In genomic region chr17:44977740-44978584, GRCh38 we compare ENCODE assay signal across 20 cellular contexts. TPM values are rescaled to one million over a fixed set of nuclear protein-coding genes. Genes with fewer than 3 reads are reported as not detected.
DNase-seq lines count a peak whose midpoint lies in the region; ATAC-seq and TF ChIP-seq lines count a peak whose summit lies in the region.
"Had no signal": no experiment of that assay in that cellular context is flagged by ENCODE, and none has a peak within 500 bp of the region (broad histone marks: within the 10 kb centered on the region; RNA-seq: fewer than 3 reads in every experiment).

No MANE protein-coding gene starts in this region.

- H3K36me3 Mint-ChIP-seq in H9 (ENCODE audit: insufficient read depth in 1 of 3, low read depth in 3 of 3) (no peaks in the 10 kb centered on the region), progenitor cell of endocrine pancreas (ENCODE audit: insufficient read depth) (no peaks in the 10 kb centered on the region)
- H3K36me3 Mint-ChIP-seq: activated CD4-positive, alpha-beta memory T cell treated with anti-CD3 and anti-CD28 coated beads for 36 hours; activated naive CD4-positive, alpha-beta T cell treated with anti-CD3 and anti-CD28 coated beads, Interleukin-2, amount 50 U/mL, for 24 hours; natural killer cell treated with Interleukin-12 subunit alpha and Interleukin-12 subunit beta and Interleukin-15 and Interleukin-18, amount 100 ng/mL, for 72 hours had no signal

- no peak overlapping the region for H2AK5ac ChIP-seq in H9 (ENCODE audit: insufficient read length, low read length)

- WGBS in H9 (ENCODE audit: extremely low coverage, insufficient read length, low lambda C conversion rate), result no CpG with 5 or more reads among the region's 10 CpGs

- H3K4me3 Mint-ChIP-seq in H9 (no peak overlapping the region; a peak in 1 of 5 replicates), progenitor cell of endocrine pancreas (ENCODE audit: low read depth) (peak overlapping the region; percentile 34)
- H3K4me3 Mint-ChIP-seq: activated B cell treated with CpG ODN at 0.5 μM for 24 hours; activated CD4-positive, alpha-beta memory T cell treated with anti-CD3 and anti-CD28 coated beads for 36 hours; activated naive CD4-positive, alpha-beta T cell treated with anti-CD3 and anti-CD28 coated beads, Interleukin-2, amount 50 U/mL, for 24 hours; natural killer cell treated with Interleukin-12 subunit alpha and Interleukin-12 subunit beta and Interleukin-15 and Interleukin-18, amount 100 ng/mL, for 72 hours; stimulated activated effector memory CD8-positive, alpha-beta T cell treated with anti-CD3 and anti-CD28 coated beads, Interleukin-12 subunit alpha, Interleukin-12 subunit beta, amount 100 ng/mL, for 72 hours had no signal

- H3K27ac Mint-ChIP-seq in H9 (no peak overlapping the region; a peak in 1 of 7 replicates), progenitor cell of endocrine pancreas (no peak overlapping the region)
- H3K27ac Mint-ChIP-seq: activated B cell treated with CpG ODN at 0.5 μM for 24 hours; activated CD4-positive, alpha-beta memory T cell treated with anti-CD3 and anti-CD28 coated beads for 36 hours; activated naive CD4-positive, alpha-beta T cell treated with anti-CD3 and anti-CD28 coated beads, Interleukin-2, amount 50 U/mL, for 24 hours; natural killer cell treated with Interleukin-12 subunit alpha and Interleukin-12 subunit beta and Interleukin-15 and Interleukin-18, amount 100 ng/mL, for 72 hours had no signal

- H2AFZ ChIP-seq in H9 (ENCODE audit: low read length), result no peak overlapping the region

- H2BK15ac ChIP-seq in H9 (ENCODE audit: low read depth, low read length), result no peak overlapping the region

- H3K9me3 ChIP-seq in H9 (ENCODE audit: control insufficient read depth, low read depth, low read length) (no peaks in the 10 kb centered on the region), WERI-Rb-1 (ENCODE audit: severe bottlenecking) (no peaks in the 10 kb centered on the region), right atrium auricular region (no peaks in the 10 kb centered on the region)
- H3K9me3 ChIP-seq: SJSA1, thyroid gland had no signal

- H3K27me3 Mint-ChIP-seq in H9 (ENCODE audit: low read depth) (peaks cover 56% of the 10 kb centered on the region), progenitor cell of endocrine pancreas (peaks cover 28% of the 10 kb centered on the region)

- no peak overlapping the region for H3T11ph ChIP-seq in H9 (ENCODE audit: low read length)

- H2BK120ac ChIP-seq in H9 (ENCODE audit: low read depth, low read length, poor library complexity, severe bottlenecking), result no peak overlapping the region

- no peak overlapping the region for H2BK5ac ChIP-seq in H9 (ENCODE audit: insufficient read length, low read length)

- H4K8ac ChIP-seq in H9 (replicated peaks; ENCODE audit: insufficient read length, low read depth, low read length), result no peak overlapping the region

- H3K4me3 ChIP-seq in WERI-Rb-1 (ENCODE audit: low read depth, low read length) (no peak overlapping the region), right atrium auricular region (no peak overlapping the region)
- H3K4me3 ChIP-seq: SJSA1, thyroid gland had no signal

- H3K27ac ChIP-seq in H9 (ENCODE audit: insufficient read length, low read depth, low read length) (no peak overlapping the region), WERI-Rb-1 (0 out of 2 replicates have a peak overlapping the region, but pooled peaks have one; percentile 2), right atrium auricular region (peak overlapping the region; percentile 68 to 76)
- H3K27ac ChIP-seq: SJSA1, thyroid gland had no signal

- H3K4me1 ChIP-seq in H9 (ENCODE audit: insufficient read depth, low read length) (no peaks in the 10 kb centered on the region; the same call in 1 of the 2 replicates), right atrium auricular region (peaks cover 0 to 44% of the 10 kb centered on the region in 2 donors)
- H3K4me1 ChIP-seq: thyroid gland had no signal

- no peak overlapping the region for H3K18ac ChIP-seq in H9 (ENCODE audit: insufficient read length, low read depth, low read length)

- no peak overlapping the region for H3K56ac ChIP-seq in H9 (ENCODE audit: insufficient read length, low read depth, low read length)

- no peak overlapping the region for H4K5ac ChIP-seq in H9 (ENCODE audit: insufficient read length, low read depth, low read length)

- no peaks in the 10 kb centered on the region for H3K27me3 ChIP-seq in H9 (ENCODE audit: insufficient read depth, low read length)
- H3K27me3 ChIP-seq in WERI-Rb-1 (ENCODE audit: insufficient read depth, low read depth, severe bottlenecking), result no peaks in the 10 kb centered on the region
- no peaks in the 10 kb centered on the region for H3K27me3 ChIP-seq in right atrium auricular region
- H3K27me3 ChIP-seq: SJSA1, thyroid gland had no signal

- no peaks in the 10 kb centered on the region for H3K36me3 ChIP-seq in WERI-Rb-1
- H3K36me3 ChIP-seq in right atrium auricular region, result no peaks in the 10 kb centered on the region
- H3K36me3 ChIP-seq: SJSA1, thyroid gland had no signal

- H4K20me1 ChIP-seq in H9 (ENCODE audit: control insufficient read depth, insufficient read depth, insufficient read length), result no peaks in the 10 kb centered on the region

- no peak overlapping the region for H3K9ac ChIP-seq in H9 (ENCODE audit: extremely low read depth, insufficient read length, low read length)

- DNase-seq in H9, result no peak
- DNase-seq in WERI-Rb-1, result peak; percentile 27
- DNase-seq in right atrium auricular region (ENCODE audit: low spot score), result no peak
- DNase-seq in progenitor cell of endocrine pancreas (ENCODE audit: low spot score, unreplicated experiment), result no peak
- DNase-seq in NOMO-1 (lab: John Stamatoyannopoulos, UW; ENCODE audit: unreplicated experiment in 2 of 2), result no peak
- DNase-seq in NCI-H2227 treated with DMSO at 0.1 percent for 48 hours (lab: John Stamatoyannopoulos, UW), result no peak
- DNase-seq in AG08395 (ENCODE audit: low spot score), result no peak
- DNase-seq: activated B cell treated with CpG ODN at 0.5 μM for 24 hours; activated CD4-positive, alpha-beta memory T cell treated with anti-CD3 and anti-CD28 coated beads for 36 hours; activated T-cell treated with anti-CD3 and anti-CD28 coated beads, Interleukin-2, amount 50 U/mL, for 48 hours; mammary epithelial cell; NCI-H1092 treated with DMSO at 0.1 percent for 48 hours; stimulated activated CD4-positive, alpha-beta T cell treated with anti-CD3 and anti-CD28 coated beads, Interleukin-15, amount 100 ng/mL, for 24 hours; thyroid gland had no signal

- TF ChIP-seq CTCF in H9 (conservative IDR thresholded peaks at IDR 0.05) (0 out of 3 replicates have a peak, but pooled peaks have one; percentile 18), WERI-Rb-1 (IDR thresholded peaks at IDR 0.05; ENCODE audit: low read depth, low read length) (0 out of 2 replicates have a peak, but pooled peaks have one; percentile 19), right atrium auricular region (IDR thresholded peaks at IDR 0.05) (no peak), progenitor cell of endocrine pancreas (IDR thresholded peaks at IDR 0.05; ENCODE audit: unreplicated experiment) (no peak)

- H2BK12ac ChIP-seq in H9 (ENCODE audit: insufficient read length, low read depth, low read length), result no peak overlapping the region

- no peaks in the 10 kb centered on the region for H3K79me1 ChIP-seq in H9 (ENCODE audit: insufficient read depth, low read depth, low read length, poor library complexity, severe bottlenecking)

- no peak overlapping the region for H2BK20ac ChIP-seq in H9 (ENCODE audit: low read depth, low read length, poor library complexity, severe bottlenecking)

- H3K23ac ChIP-seq in H9 (ENCODE audit: insufficient read length, low read depth, low read length), result no peak overlapping the region

- H3K4me1 Mint-ChIP-seq in H9 (peaks cover 9 to 40% of the 10 kb centered on the region in 2 experiments), progenitor cell of endocrine pancreas (ENCODE audit: low read depth) (peaks cover 35% of the 10 kb centered on the region)
- H3K4me1 Mint-ChIP-seq: activated B cell treated with CpG ODN at 0.5 μM for 24 hours; activated naive CD4-positive, alpha-beta T cell treated with anti-CD3 and anti-CD28 coated beads, Interleukin-2, amount 50 U/mL, for 24 hours; stimulated activated effector memory CD8-positive, alpha-beta T cell treated with anti-CD3 and anti-CD28 coated beads, Interleukin-12 subunit alpha, Interleukin-12 subunit beta, amount 100 ng/mL, for 72 hours had no signal

- no peaks in the 10 kb centered on the region for H3K23me2 ChIP-seq in H9 (ENCODE audit: insufficient read length, low read depth, low read length, poor library complexity, severe bottlenecking)

- ATAC-seq in SK-N-SH treated with all-trans-retinoic acid at 6 μM for 48 hours, result no peak
- ATAC-seq: natural killer cell treated with Interleukin-12 subunit alpha and Interleukin-12 subunit beta and Interleukin-15 and Interleukin-18, amount 100 ng/mL, for 72 hours; PC-3; stimulated activated effector memory CD8-positive, alpha-beta T cell treated with anti-CD3 and anti-CD28 coated beads, Interleukin-12 subunit alpha, Interleukin-12 subunit beta, amount 100 ng/mL, for 72 hours had no signal

- peaks cover 0 to 2% of the 10 kb centered on the region in 2 experiments; a peak in 1 of 5 replicates for H3K9me3 Mint-ChIP-seq in H9
- no peaks in the 10 kb centered on the region for H3K9me3 Mint-ChIP-seq in progenitor cell of endocrine pancreas (ENCODE audit: low read depth)
- H3K9me3 Mint-ChIP-seq: activated B cell treated with CpG ODN at 0.5 μM for 24 hours; activated CD4-positive, alpha-beta memory T cell treated with anti-CD3 and anti-CD28 coated beads for 36 hours; activated naive CD4-positive, alpha-beta T cell treated with anti-CD3 and anti-CD28 coated beads, Interleukin-2, amount 50 U/mL, for 24 hours; natural killer cell treated with Interleukin-12 subunit alpha and Interleukin-12 subunit beta and Interleukin-15 and Interleukin-18, amount 100 ng/mL, for 72 hours; stimulated activated effector memory CD8-positive, alpha-beta T cell treated with anti-CD3 and anti-CD28 coated beads, Interleukin-12 subunit alpha, Interleukin-12 subunit beta, amount 100 ng/mL, for 72 hours had no signal

- H3K79me2 ChIP-seq in H9 (ENCODE audit: insufficient read depth, low read length), result no peaks in the 10 kb centered on the region

- H3K4ac ChIP-seq in H9 (ENCODE audit: low read depth, low read length), result no peak overlapping the region

- H3K4me2 ChIP-seq in H9 (ENCODE audit: insufficient read depth, insufficient read length, low read length), result no peak overlapping the region

- H4K91ac ChIP-seq in H9 (ENCODE audit: insufficient read length, low read depth, low read length), result no peak overlapping the region

- H3K14ac ChIP-seq in H9 (ENCODE audit: insufficient read depth, low read length), result no peak overlapping the region; the same call in 1 of the 2 replicates

TF ChIP-seq in SK-N-SH treated with all-trans-retinoic acid at 6 μM for 48 hours, 23 proteins besides CTCF, POLR2A, EP300 and RAD21 (continues in another document):
- no peak for TF ChIP-seq PPARA (CRISPR knock-in tag; IDR thresholded peaks at IDR 0.05; ENCODE audit: borderline replicate concordance)

RNA-seq across cellular contexts. Expression of gene C1QL1, which starts 9.9 kb away (rescaled TPM):
- total RNA-seq in H9 (2021) (6.0 and 6.4 TPM in 2 replicates), right atrium auricular region (1 to 10 TPM; 1.6 to 3.6 TPM), progenitor cell of endocrine pancreas (36.2 and 37.0 TPM in 2 replicates)
- total RNA-seq: activated B cell treated with CpG ODN at 0.5 μM for 24 hours; natural killer cell treated with Interleukin-12 subunit alpha and Interleukin-12 subunit beta and Interleukin-15 and Interleukin-18, amount 100 ng/mL, for 72 hours had no signal

RNA-seq across cellular contexts. Expression of gene KIF18B, which starts 30.4 kb away (rescaled TPM):
- total RNA-seq in H9 (2021), result 51.8 and 52.6 TPM in 2 replicates
- total RNA-seq in right atrium auricular region, result under 1 TPM; 0.12 to 0.44 TPM
- total RNA-seq in progenitor cell of endocrine pancreas, result 27.7 and 32.2 TPM in 2 replicates

Comparison
In these comparisons a context has a peak if more than half of its experiments do, and no peak if none do; other contexts are left out.
1. CTCF ChIP-seq: peak in H9 (single experiment) and WERI-Rb-1 (single experiment); none in right atrium auricular region (0 of 2) and progenitor cell of endocrine pancreas (single experiment).
2. RNA of gene KIF18B, which starts 30.4 kb away (total RNA-seq): 51.8 to 52.6 TPM in H9 and 27.7 to 32.2 TPM in progenitor cell of endocrine pancreas; 0.12 to 0.44 TPM in right atrium auricular region; every median in the first group is over 10 times any median in the second.